In the genomic region with DNA sequence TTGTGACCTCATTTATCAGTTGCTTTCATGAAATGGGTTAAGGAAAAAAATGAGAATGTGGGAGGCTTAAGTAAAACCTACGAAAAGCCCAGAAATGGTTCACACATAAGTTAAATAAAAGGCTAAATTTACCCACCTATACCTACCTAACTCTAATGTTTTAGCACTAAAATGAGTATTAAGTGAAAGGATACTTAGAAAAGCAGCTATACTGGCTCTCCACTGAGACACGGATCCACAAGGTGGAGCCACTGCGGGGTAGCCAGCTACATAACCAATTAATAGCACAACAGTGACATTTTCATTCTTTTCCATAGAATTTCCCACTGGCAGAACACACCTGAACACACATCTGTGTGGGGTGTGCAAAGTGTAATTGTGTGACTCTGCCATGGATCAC, we compare ENCODE assay signal across 9 cellular contexts.
DNase-seq lines count a peak whose midpoint lies in the region; ATAC-seq, FAIRE-seq and TF ChIP-seq lines count a peak whose summit lies in the region.
"Had no signal": no experiment of that assay in that cellular context is flagged by ENCODE, and none has a peak within 500 bp of the region (broad histone marks: within the 10 kb centered on the region; RNA-seq: fewer than 3 reads in every experiment).

No MANE protein-coding gene starts in this region.

- 49 to 56% methylated on average over 3 of the region's 3 CpGs for WGBS in upper lobe of left lung, 2 donors

- intact Hi-C loops in kidney (cut with DNase I), result no loop called here

- no peaks in the 10 kb centered on the region for H3K27me3 ChIP-seq in upper lobe of left lung

- TF ChIP-seq CTCF in kidney (IDR thresholded peaks at IDR 0.05; ENCODE audit: borderline replicate concordance, extremely low read depth, insufficient read depth) (peak; percentile 62), upper lobe of left lung (IDR thresholded peaks at IDR 0.05) (peak in 5 of 6 experiments; percentile 28 to 63 (median 33))

- no peaks in the 10 kb centered on the region for H3K9me3 ChIP-seq in kidney (ENCODE audit: control insufficient read depth in 1 of 2, low read length in 2 of 2)
- H3K9me3 ChIP-seq in upper lobe of left lung, result no peaks in the 10 kb centered on the region

- TF ChIP-seq EP300 in upper lobe of left lung (IDR thresholded peaks at IDR 0.05), result no peak

- no peak overlapping the region for H3K4me3 ChIP-seq in kidney (ENCODE audit: low read length in 2 of 2)
- H3K4me3 ChIP-seq in upper lobe of left lung, result no peak overlapping the region

- no peaks in the 10 kb centered on the region for H3K36me3 ChIP-seq in kidney (ENCODE audit: control insufficient read depth in 1 of 2, insufficient read depth in 2 of 2, low read length in 2 of 2)
- H3K36me3 ChIP-seq in upper lobe of left lung, result no peaks in the 10 kb centered on the region

- ATAC-seq in upper lobe of left lung (ENCODE audit: low FRiP score in 2 of 2) (peak in 1 of 2 donors; percentile 45), GM21825 (IDR thresholded peaks at IDR 0.05; ENCODE audit: unreplicated experiment) (no peak)

- FAIRE-seq in kidney (lab: Jason Lieb, UNC), result no peak
- FAIRE-seq: TTC549 had no signal

- no peak overlapping the region for H3K9ac ChIP-seq in kidney (ENCODE audit: low read length in 2 of 2)

- H3K27ac ChIP-seq in kidney (ENCODE audit: low read depth in 2 of 2, low read length in 2 of 2) (no peak overlapping the region), upper lobe of left lung (no peak overlapping the region)

- H3K4me1 ChIP-seq in kidney (ENCODE audit: control insufficient read depth in 1 of 2, insufficient read depth in 1 of 2, low read depth in 1 of 2, low read length in 2 of 2) (peaks cover 0 to 8% of the 10 kb centered on the region in 2 donors), upper lobe of left lung (peaks cover 15 to 27% (median 23%) of the 10 kb centered on the region in 4 donors)

- peak; percentile 60 for DNase-seq in NCI-H748 (lab: John Stamatoyannopoulos, UW; ENCODE audit: unreplicated experiment)
- no peak for DNase-seq in NCI-H748 treated with DMSO at 0.1 percent for 48 hours (lab: John Stamatoyannopoulos, UW)
- peak; percentile 30 for DNase-seq in NCI-H146 treated with DMSO at 0.1 percent for 48 hours (lab: John Stamatoyannopoulos, UW; ENCODE audit: unreplicated experiment)
- DNase-seq in amniotic epithelial cell (ENCODE audit: low read depth), result peak; percentile 49
- DNase-seq in kidney, result no peak
- DNase-seq in upper lobe of left lung, result peak in 1 of 2 donors; percentile 67
- DNase-seq in NCI-H187 treated with DMSO at 0.1 percent for 48 hours (lab: John Stamatoyannopoulos, UW), result no peak

- no peak for TF ChIP-seq POLR2A in upper lobe of left lung (IDR thresholded peaks at IDR 0.05)

Comparison
In these comparisons a context has a peak if more than half of its experiments do, and no peak if none do; other contexts are left out.
1. DNase-seq: peak in NCI-H748 (single experiment), NCI-H146 treated with DMSO at 0.1 percent for 48 hours (single experiment) and amniotic epithelial cell (single experiment); none in NCI-H748 treated with DMSO at 0.1 percent for 48 hours (single experiment), kidney (single experiment) and NCI-H187 treated with DMSO at 0.1 percent for 48 hours (single experiment).